8 cellular contexts compared by ENCODE assay signal in genomic region chr16:57800213-57801097, GRCh38. TPM values are rescaled to one million over a fixed set of nuclear protein-coding genes. Genes with fewer than 3 reads are reported as not detected.
A peak's percentile ranks its signal among the peaks of the same experiment; 100 is the strongest.
DNase-seq lines count a peak whose midpoint lies in the region; ATAC-seq, FAIRE-seq and TF ChIP-seq lines count a peak whose summit lies in the region.

No MANE protein-coding gene starts in this region.

- dilution Hi-C loops in keratinocyte (cut with MboI; ENCODE audit: extremely low pct_ligation_motif_present, low sequenced_read_pairs), result no loop called here

- H3K79me2 ChIP-seq in HCT116 (ENCODE audit: insufficient read depth, low read length), result peaks cover 23% of the 10 kb centered on the region; the same call in 1 of the 2 replicates
- H3K79me2 ChIP-seq in keratinocyte (ENCODE audit: control insufficient read depth, insufficient read depth, low read length), result peaks cover 41% of the 10 kb centered on the region
- H3K79me2 ChIP-seq in smooth muscle cell (ENCODE audit: low read depth), result peaks cover 43% of the 10 kb centered on the region

- H3K9ac ChIP-seq in HCT116 (ENCODE audit: low read length), result peak overlapping the region; percentile 87
- peak overlapping the region; percentile 88 for H3K9ac ChIP-seq in adipocyte (ENCODE audit: low read length)
- peak overlapping the region; percentile 83 for H3K9ac ChIP-seq in keratinocyte (ENCODE audit: control insufficient read depth, extremely low read depth, insufficient read depth, low read length)
- H3K9ac ChIP-seq in smooth muscle cell (ENCODE audit: low read depth), result no peak overlapping the region

- no peaks in the 10 kb centered on the region for H3K9me2 ChIP-seq in HCT116 (ENCODE audit: insufficient read depth)

- WGBS in smooth muscle cell (ENCODE audit: low lambda C conversion rate), result 43% methylated on average over 12 of the region's 12 CpGs

- no peak for ATAC-seq in HCT116
- ATAC-seq in HG03342 (IDR thresholded peaks at IDR 0.05; ENCODE audit: unreplicated experiment), result no peak

- FAIRE-seq in keratinocyte (lab: Jason Lieb, UNC), result peak; percentile 49

- DNase-seq in HCT116 (ENCODE audit: low read depth, low spot score), result no peak
- DNase-seq in adipocyte (ENCODE audit: low read depth), result no peak
- no peak for DNase-seq in keratinocyte (ENCODE audit: low read depth, low spot score)
- no peak for DNase-seq in smooth muscle cell (lab: John Stamatoyannopoulos, UW; ENCODE audit: unreplicated experiment)
- no peak for DNase-seq in GDM1 (lab: John Stamatoyannopoulos, UW)
- no peak for DNase-seq in DMS 273 treated with DMSO at 0.1 percent for 48 hours (lab: John Stamatoyannopoulos, UW)
- no peak for DNase-seq in NCI-H1048 (lab: John Stamatoyannopoulos, UW)

- H3K4me3 ChIP-seq in HCT116 (replicated peaks in 1 of 2; ENCODE audit: low read depth in 1 of 2, low read length in 2 of 2), result peak overlapping the region; percentile 77 to 88
- peak overlapping the region; percentile 81 for H3K4me3 ChIP-seq in adipocyte (ENCODE audit: low read length)
- peak overlapping the region; percentile 16 to 90 (median 89) for H3K4me3 ChIP-seq in keratinocyte (ENCODE audit: control insufficient read depth in 2 of 3, extremely low read depth in 1 of 3, insufficient read depth in 2 of 3, low read depth in 1 of 3, low read length in 3 of 3)
- H3K4me3 ChIP-seq in smooth muscle cell, result peak overlapping the region; percentile 75

- intact Hi-C loops in HCT116 (cut with micrococcal nuclease), result no loop called here

- no peak for TF ChIP-seq POLR2A in HCT116 (IDR thresholded peaks at IDR 0.05; ENCODE audit: borderline replicate concordance, extremely low read depth, insufficient read depth, insufficient read length)

- H3K4me1 ChIP-seq in HCT116 (ENCODE audit: control insufficient read depth in 1 of 2, insufficient read depth in 2 of 2, low read length in 2 of 2), result peaks cover 67 to 76% of the 10 kb centered on the region in 2 experiments
- peaks cover 40% of the 10 kb centered on the region for H3K4me1 ChIP-seq in adipocyte (ENCODE audit: control insufficient read depth, insufficient read depth, low read length)
- H3K4me1 ChIP-seq in keratinocyte (ENCODE audit: control insufficient read depth, extremely low read depth, insufficient read depth, low read length), result peaks cover 62% of the 10 kb centered on the region
- peaks cover 45% of the 10 kb centered on the region for H3K4me1 ChIP-seq in smooth muscle cell (ENCODE audit: low read depth)

- POLR2A ChIA-PET in HCT116 (lab: Charles Lee), result no interaction called here

- CTCF ChIA-PET in HCT116 (lab: Charles Lee), result interaction anchor here (1.2 to 1.8 kb wide), 2 partner anchors 59 to 63 kb away, joined by 3 to 4 read pairs; no protein-coding TSS in a partner anchor

- H3K27ac ChIP-seq in HCT116 (ENCODE audit: low read depth, low read length) (peak overlapping the region; percentile 80; the same call in 1 of the 2 replicates), keratinocyte (ENCODE audit: control insufficient read depth, insufficient read depth, low read length) (peak overlapping the region; percentile 77), smooth muscle cell (ENCODE audit: low read depth) (peak overlapping the region; percentile 93)

- no peaks in the 10 kb centered on the region for H3K9me3 ChIP-seq in HCT116 (ENCODE audit: control insufficient read depth in 1 of 2, insufficient read depth in 1 of 2, low read depth in 1 of 2, low read length in 2 of 2)
- no peaks in the 10 kb centered on the region for H3K9me3 ChIP-seq in adipocyte (ENCODE audit: control insufficient read depth, low read length)
- no peaks in the 10 kb centered on the region for H3K9me3 ChIP-seq in keratinocyte (ENCODE audit: control insufficient read depth, low read depth, low read length)
- no peaks in the 10 kb centered on the region for H3K9me3 ChIP-seq in smooth muscle cell (replicated peaks; ENCODE audit: low read depth)

- H4K20me1 ChIP-seq in HCT116 (ENCODE audit: insufficient read depth) (no peaks in the 10 kb centered on the region), keratinocyte (ENCODE audit: control insufficient read depth, extremely low read depth, insufficient read depth, low read length) (no peaks in the 10 kb centered on the region), smooth muscle cell (ENCODE audit: low read depth) (peaks cover 56% of the 10 kb centered on the region)

- peaks cover 0 to 2% of the 10 kb centered on the region in 2 experiments; a peak in 2 of 4 replicates for H3K36me3 ChIP-seq in HCT116 (ENCODE audit: control insufficient read depth in 1 of 2, insufficient read depth in 2 of 2, low read length in 2 of 2)
- H3K36me3 ChIP-seq in adipocyte (ENCODE audit: control insufficient read depth, insufficient read depth, low read length, severe bottlenecking), result peaks cover 5% of the 10 kb centered on the region
- peaks cover 2 to 16% of the 10 kb centered on the region in 2 experiments for H3K36me3 ChIP-seq in keratinocyte (ENCODE audit: control insufficient read depth in 2 of 2, extremely low read depth in 1 of 2, insufficient read depth in 2 of 2, low read length in 2 of 2)
- no peaks in the 10 kb centered on the region for H3K36me3 ChIP-seq in smooth muscle cell (ENCODE audit: low read depth)

- H3K4me2 ChIP-seq in HCT116 (ENCODE audit: low read length) (peak overlapping the region; percentile 99), keratinocyte (ENCODE audit: control insufficient read depth, extremely low read depth, insufficient read depth, low read depth, low read length) (peak overlapping the region; percentile 96), smooth muscle cell (peak overlapping the region; percentile 97)

- H3K9me1 ChIP-seq in keratinocyte (ENCODE audit: control insufficient read depth, extremely low read depth, insufficient read depth, low read length), result no peaks in the 10 kb centered on the region

- H2AFZ ChIP-seq in HCT116 (ENCODE audit: low read depth, low read length, poor library complexity, severe bottlenecking), result no peak overlapping the region
- H2AFZ ChIP-seq in keratinocyte (ENCODE audit: control insufficient read depth, low read length), result no peak overlapping the region
- H2AFZ ChIP-seq in smooth muscle cell (ENCODE audit: low read depth), result no peak overlapping the region

- TF ChIP-seq CTCF in HCT116 (IDR thresholded peaks at IDR 0.05 in 2 of 3, conservative IDR thresholded peaks at IDR 0.05 in 1 of 3; ENCODE audit: borderline replicate concordance in 1 of 3, insufficient read depth in 1 of 3, low read depth in 2 of 3, low read length in 2 of 3), result no peak
- TF ChIP-seq CTCF in keratinocyte (optimal IDR thresholded peaks at IDR 0.05 in 1 of 3, IDR thresholded peaks at IDR 0.05 in 1 of 3, conservative IDR thresholded peaks at IDR 0.05 in 1 of 3; ENCODE audit: extremely low read depth in 1 of 3, insufficient read depth in 2 of 3, low read length in 3 of 3), result no peak
- TF ChIP-seq CTCF in smooth muscle cell (IDR thresholded peaks at IDR 0.05; ENCODE audit: borderline replicate concordance, insufficient read depth, poor library complexity, severe bottlenecking), result no peak

- peaks cover 6% of the 10 kb centered on the region for H3F3A ChIP-seq in smooth muscle cell (ENCODE audit: low read depth)

- H3K27me3 ChIP-seq in HCT116 (ENCODE audit: insufficient read depth, low read length) (no peaks in the 10 kb centered on the region), adipocyte (replicated peaks; ENCODE audit: control insufficient read depth, insufficient read depth, low read length) (no peaks in the 10 kb centered on the region), keratinocyte (ENCODE audit: control insufficient read depth, extremely low read depth, insufficient read depth, low read length) (no peaks in the 10 kb centered on the region), smooth muscle cell (ENCODE audit: low read depth) (no peaks in the 10 kb centered on the region)

- TF ChIP-seq RAD21 in HCT116 (IDR thresholded peaks at IDR 0.05; ENCODE audit: low read depth), result no peak

- RAD21 ChIA-PET in HCT116 (lab: Charles Lee; ENCODE audit: low non-redundant PET in 1 of 2, low total read pairs in 2 of 2, uncharacterized antibody in 2 of 2, unreplicated experiment in 2 of 2), result no interaction called here

- BruUV-seq in HCT116 (replicated peaks; lab: Mats Ljungman, UMichigan), result no TSS peak

TF ChIP-seq in HCT116, 20 proteins besides CTCF, POLR2A, EP300 and RAD21:
- TF ChIP-seq YY1 (IDR thresholded peaks at IDR 0.05; ENCODE audit: extremely low read depth, insufficient replicate concordance, low read depth, low read length), result no peak
- no peak for TF ChIP-seq SRF (IDR thresholded peaks at IDR 0.05; ENCODE audit: low read depth)
- TF ChIP-seq SIN3A (IDR thresholded peaks at IDR 0.05; ENCODE audit: low read depth), result no peak

RNA-seq across cellular contexts. Expression of gene KIFC3, which starts 1.8 kb away (rescaled TPM):
- total RNA-seq in HCT116 (2021; ENCODE audit: unreplicated experiment), result 31.9 TPM
- polyA plus RNA-seq in HCT116 (2012), result 28.9 and 41.1 TPM in 2 replicates
- polyA plus RNA-seq in keratinocyte, result 22.7 to 32.8 TPM (median 27.9 TPM) in 3 replicates
- polyA plus RNA-seq in keratinocyte (2011; ENCODE audit: low read depth), result 33.9 TPM
- 12.9 and 27.8 TPM in 2 replicates for polyA plus RNA-seq in keratinocyte (2011; cell fraction: cytosol; rRNA removed)
- polyA plus RNA-seq in keratinocyte (2011; cell fraction: nucleus; rRNA removed), result 49.8 and 69.5 TPM in 2 replicates
- 37.9 and 40.1 TPM in 2 replicates for polyA plus RNA-seq in keratinocyte (2012; ENCODE audit: low replicate concordance)
- 31.2 to 72.9 TPM (median 41.7 TPM) in 3 replicates for polyA minus RNA-seq in keratinocyte
- polyA minus RNA-seq in keratinocyte (2011; cell fraction: cytosol; rRNA and poly(A)+ RNA removed), result 48.5 TPM
- 48.5 and 49.4 TPM in 2 replicates for polyA minus RNA-seq in keratinocyte (2011; cell fraction: nucleus; rRNA and poly(A)+ RNA removed)
- 28.0 and 30.6 TPM in 2 replicates for total RNA-seq in smooth muscle cell
- 50.2 and 51.6 TPM in 2 replicates for polyA plus RNA-seq in smooth muscle cell
